In the genomic region with DNA sequence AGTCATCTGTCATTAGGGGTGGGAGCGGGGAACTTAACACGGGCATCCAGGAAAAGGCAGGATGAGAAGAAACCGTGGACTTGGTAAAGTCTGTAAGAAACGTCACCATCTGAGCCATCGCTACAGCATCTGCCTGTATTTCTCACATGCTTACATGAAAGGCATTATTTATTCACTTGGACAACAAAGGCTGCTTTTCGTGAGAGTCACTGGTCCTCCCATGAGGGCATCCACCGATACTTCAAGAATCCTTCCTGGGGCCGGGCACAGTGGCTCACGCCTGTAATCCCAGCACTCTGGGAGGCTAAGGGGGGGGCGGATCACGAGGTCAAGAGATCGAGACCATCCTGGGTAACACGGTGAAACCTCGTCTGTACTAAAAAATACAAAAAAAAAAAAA, we compare ENCODE assay signal across 29 cellular contexts. TPM values are rescaled to one million over a fixed set of nuclear protein-coding genes. Genes with fewer than 3 reads are reported as not detected.
DNase-seq lines count a peak whose midpoint lies in the region; ATAC-seq and TF ChIP-seq lines count a peak whose summit lies in the region.
"Had no signal": no experiment of that assay in that cellular context is flagged by ENCODE, and none has a peak within 500 bp of the region (broad histone marks: within the 10 kb centered on the region; RNA-seq: fewer than 3 reads in every experiment).

No MANE protein-coding gene starts in this region.

- H3K27ac ChIP-seq in cingulate gyrus (ENCODE audit: low read depth, low read length) (peak overlapping the region; percentile 84), layer of hippocampus (ENCODE audit: low read depth, low read length) (peak overlapping the region; percentile 81), heart left ventricle (no peak overlapping the region)
- H3K27ac ChIP-seq: 22Rv1, C4-2B, RWPE1 had no signal

- H3K36me3 ChIP-seq in heart left ventricle = no peaks in the 10 kb centered on the region

- no peak for TF ChIP-seq CTCF in heart left ventricle (IDR thresholded peaks at IDR 0.05)

- DNase-seq in COLO829 (ENCODE audit: low spot score) = peak; percentile 89
- DNase-seq in pons (ENCODE audit: low spot score) = peak; percentile 76
- no peak for DNase-seq in heart left ventricle
- no peak for DNase-seq in activated gamma-delta T cell (lab: John Stamatoyannopoulos, UW)
- DNase-seq in NCI-H1694 (lab: John Stamatoyannopoulos, UW) = no peak
- DNase-seq: CD8-positive, alpha-beta T cell; DMS 273 treated with DMSO at 0.1 percent for 48 hours; DMS79; EL; GDM1; H9; Kasumi-1; NCI-H1105 treated with DMSO at 0.1 percent for 48 hours; NCI-H146; NCI-H2029; NCI-H446 treated with DMSO at 0.1 percent for 48 hours; NCI-H526; NCI-H82; NK-92 treated with Interleukin-12 subunit alpha and Interleukin-12 subunit beta, amount 100 ng/mL, for 24 hours; SHP77 had no signal

- H3K4me3 ChIP-seq in heart left ventricle = no peak overlapping the region
- H3K4me3 ChIP-seq: GM12878, GM23338, K562 had no signal

- ATAC-seq in heart left ventricle (no peak), HG03108 (IDR thresholded peaks at IDR 0.05; ENCODE audit: unreplicated experiment) (no peak)
- ATAC-seq: CD8-positive, alpha-beta T cell; GM12878; GM23338; K562 had no signal

- TF ChIP-seq POLR2A in heart left ventricle (IDR thresholded peaks at IDR 0.05) = no peak

- H3K4me1 ChIP-seq in heart left ventricle = no peaks in the 10 kb centered on the region

- no peaks in the 10 kb centered on the region for H3K9me3 ChIP-seq in heart left ventricle

- H3K27me3 ChIP-seq in layer of hippocampus (ENCODE audit: control insufficient read depth, insufficient read depth, low read length) (no peaks in the 10 kb centered on the region), heart left ventricle (no peaks in the 10 kb centered on the region)

- 90 to 93% (median 91%) methylated on average over 14 of the region's 14 CpGs for WGBS in heart left ventricle, 4 donors

- intact Hi-C loops in heart left ventricle (cut with DNase I) = no loop called here

RNA-seq across cellular contexts. Expression of a gene that starts 16.1 kb away (rescaled TPM):
- total RNA-seq in heart left ventricle = 1 to 10 TPM; 4.3 to 9.3 (median 6.0) TPM
- 1 to 10 TPM; 6.7 to 7.0 TPM for polyA plus RNA-seq in heart left ventricle

RNA-seq across cellular contexts. Expression of a gene that starts 19.5 kb away (rescaled TPM):
- 1 to 10 TPM; 1.8 to 5.0 (median 3.6) TPM for total RNA-seq in heart left ventricle
- 1 to 10 TPM; 5.9 to 9.1 TPM for polyA plus RNA-seq in heart left ventricle

RNA-seq across cellular contexts. Expression of a gene that starts 25.4 kb away (rescaled TPM):
- total RNA-seq in heart left ventricle = 10 to 100 TPM in 1 of 9 donors, 1 to 10 TPM in 8; 4.0 to 10.1 (median 5.3) TPM
- polyA plus RNA-seq in heart left ventricle = 1 to 10 TPM; 2.5 to 5.6 TPM

RNA-seq across cellular contexts. Expression of a gene that starts 27.3 kb away (rescaled TPM):
- 10 to 100 TPM in 8 of 9 donors, 1 to 10 TPM in 1; 9.0 to 13.4 (median 10.5) TPM for total RNA-seq in heart left ventricle
- polyA plus RNA-seq in heart left ventricle = 1 to 10 TPM; 6.9 to 9.2 TPM

RNA-seq across cellular contexts. Expression of a gene that starts 40.8 kb away (rescaled TPM):
- total RNA-seq in heart left ventricle = 1 to 10 TPM; 2.3 to 5.1 (median 4.5) TPM
- polyA plus RNA-seq in heart left ventricle = 1 to 10 TPM; 1.4 to 3.1 TPM

Comparison
In these comparisons a context has a peak if more than half of its experiments do, and no peak if none do; other contexts are left out.
1. DNase-seq: peak in COLO829 (single experiment) and pons (single experiment); none in heart left ventricle (0 of 5), activated gamma-delta T cell (single experiment) and NCI-H1694 (single experiment).
2. H3K27ac ChIP-seq: peak in cingulate gyrus (single experiment) and layer of hippocampus (single experiment); none in heart left ventricle (0 of 12).